ENCODE assay signal across 1 cellular context in genomic region chr3:157136647-157137387, GRCh38.
TF ChIP-seq lines count a peak whose summit lies in the region.

No MANE protein-coding gene starts in this region.

TF ChIP-seq in HepG2, 621 proteins besides CTCF, POLR2A, EP300 and RAD21 (continued from another document and continues in another):
- peak; percentile 74 for TF ChIP-seq ZNF687 (CRISPR knock-in tag; IDR thresholded peaks at IDR 0.05)
- peak; percentile 80; the same call in 1 of the 2 replicates for TF ChIP-seq EHMT2 (IDR thresholded peaks at IDR 0.05; ENCODE audit: borderline replicate concordance, low read depth, low read length)
- peak; percentile 57; the same call in 1 of the 2 replicates for TF ChIP-seq ZNF503 (CRISPR knock-in tag; IDR thresholded peaks at IDR 0.05)
- no peak for TF ChIP-seq ZBTB10 (CRISPR knock-in tag; IDR thresholded peaks at IDR 0.05; ENCODE audit: borderline replicate concordance)
- no peak for TF ChIP-seq ZNF563 (CRISPR knock-in tag; IDR thresholded peaks at IDR 0.05)
- TF ChIP-seq ZNF225 (CRISPR knock-in tag; IDR thresholded peaks at IDR 0.05) = no peak
- peak; percentile 31; the same call in 1 of the 2 replicates for TF ChIP-seq SIX4 (CRISPR knock-in tag; IDR thresholded peaks at IDR 0.05)
- TF ChIP-seq CENPT (CRISPR knock-in tag; IDR thresholded peaks at IDR 0.05; ENCODE audit: low read depth) = no peak
- TF ChIP-seq ZNF557 (CRISPR knock-in tag; IDR thresholded peaks at IDR 0.05) = no peak
- TF ChIP-seq ZNF644 (CRISPR knock-in tag; IDR thresholded peaks at IDR 0.05; ENCODE audit: low read depth) = peak; percentile 90
- no peak for TF ChIP-seq ZBTB2 (CRISPR knock-in tag; IDR thresholded peaks at IDR 0.05; ENCODE audit: low read depth)
- TF ChIP-seq ZNF570 (CRISPR knock-in tag; IDR thresholded peaks at IDR 0.05; ENCODE audit: borderline replicate concordance) = no peak; the same call in 1 of the 2 replicates
- no peak for TF ChIP-seq NFE2 (CRISPR knock-in tag; IDR thresholded peaks at IDR 0.05)
- TF ChIP-seq TEAD3 (CRISPR knock-in tag; optimal IDR thresholded peaks at IDR 0.05; ENCODE audit: borderline replicate concordance) = peak; percentile 82
- 0 out of 2 replicates have a peak, but pooled peaks have one; percentile 59 for TF ChIP-seq ZNF724P (CRISPR knock-in tag; IDR thresholded peaks at IDR 0.05; ENCODE audit: borderline replicate concordance)
- no peak for TF ChIP-seq JUN (CRISPR knock-in tag; IDR thresholded peaks at IDR 0.05)
- TF ChIP-seq POGZ (CRISPR knock-in tag; IDR thresholded peaks at IDR 0.05) = peak; percentile 84
- TF ChIP-seq ZNF343 (CRISPR knock-in tag; IDR thresholded peaks at IDR 0.05) = no peak
- TF ChIP-seq ZNF780A (CRISPR knock-in tag; IDR thresholded peaks at IDR 0.05) = no peak
- TF ChIP-seq HMG20B (CRISPR knock-in tag; conservative IDR thresholded peaks at IDR 0.05) = no peak; the same call in 1 of the 2 replicates
- no peak for TF ChIP-seq ZBTB14 (CRISPR knock-in tag; IDR thresholded peaks at IDR 0.05)
- TF ChIP-seq ELF3 (CRISPR knock-in tag; IDR thresholded peaks at IDR 0.05) = peak; percentile 76
- TF ChIP-seq PHF5A (CRISPR knock-in tag; IDR thresholded peaks at IDR 0.05; ENCODE audit: low read depth, unreplicated experiment) = no peak
- no peak for TF ChIP-seq ZNF850 (CRISPR knock-in tag; conservative IDR thresholded peaks at IDR 0.05)
- TF ChIP-seq ZNF12 (CRISPR knock-in tag; IDR thresholded peaks at IDR 0.05) = peak; percentile 67
- peak; percentile 97 for TF ChIP-seq MLXIP (CRISPR knock-in tag; IDR thresholded peaks at IDR 0.05; ENCODE audit: borderline replicate concordance)
- peak; percentile 82; the same call in 1 of the 2 replicates for TF ChIP-seq ZBTB26 (CRISPR knock-in tag; IDR thresholded peaks at IDR 0.05; ENCODE audit: borderline replicate concordance)
- TF ChIP-seq SPEN (CRISPR knock-in tag; IDR thresholded peaks at IDR 0.05; ENCODE audit: low read depth) = no peak; the same call in 1 of the 2 replicates
- TF ChIP-seq ZNF770 (CRISPR knock-in tag; IDR thresholded peaks at IDR 0.05) = peak; percentile 28; the same call in 1 of the 2 replicates
- no peak for TF ChIP-seq RCOR2 (CRISPR knock-in tag; IDR thresholded peaks at IDR 0.05)
- no peak for TF ChIP-seq MTERF4 (CRISPR knock-in tag; IDR thresholded peaks at IDR 0.05)
- TF ChIP-seq ATRX (CRISPR knock-in tag; IDR thresholded peaks at IDR 0.05; ENCODE audit: borderline replicate concordance) = no peak
- no peak for TF ChIP-seq ZSCAN5A (CRISPR knock-in tag; IDR thresholded peaks at IDR 0.05; ENCODE audit: borderline replicate concordance)
- no peak for TF ChIP-seq MAZ (IDR thresholded peaks at IDR 0.05; ENCODE audit: borderline replicate concordance, low read depth, low read length)
- TF ChIP-seq MAZ (CRISPR knock-in tag; IDR thresholded peaks at IDR 0.05; ENCODE audit: low read depth) = peak; percentile 75; the same call in 1 of the 2 replicates
- TF ChIP-seq ZNF24 (IDR thresholded peaks at IDR 0.05) = no peak
- peak; percentile 89; the same call in 2 of the 3 replicates for TF ChIP-seq MXI1 (IDR thresholded peaks at IDR 0.05; ENCODE audit: borderline replicate concordance, low read depth, low read length)
